24 cellular contexts compared by ENCODE assay signal in genomic region chr2:73886357-73886756, GRCh38. TPM values are rescaled to one million over a fixed set of nuclear protein-coding genes. Genes with fewer than 3 reads are reported as not detected.
A peak's percentile ranks its signal among the peaks of the same experiment; 100 is the strongest.
DNase-seq lines count a peak whose midpoint lies in the region; ATAC-seq and TF ChIP-seq lines count a peak whose summit lies in the region.
"Had no signal": no experiment of that assay in that cellular context is flagged by ENCODE, and none has a peak within 500 bp of the region (broad histone marks: within the 10 kb centered on the region; RNA-seq: fewer than 3 reads in every experiment).

No MANE protein-coding gene starts in this region.

- no peak overlapping the region for H3K4me3 ChIP-seq in stomach
- H3K4me3 ChIP-seq: A549; BLaER1 treated with 17β-estradiol and CSF1 and Interleukin-3, amounts not matched to agents 10 nM and 100 nM; hepatocyte had no signal

- H3K9me3 ChIP-seq in stomach: no peaks in the 10 kb centered on the region
- H3K9me3 ChIP-seq: A549; BLaER1 treated with 17β-estradiol and CSF1 and Interleukin-3, amounts not matched to agents 10 nM and 100 nM had no signal

- peak; percentile 17 to 23 for DNase-seq in activated CD4-positive, alpha-beta T cell treated with anti-CD3 and anti-CD28 coated beads for 4 hours
- no peak for DNase-seq in activated CD4-positive, alpha-beta T cell treated with anti-CD3 and anti-CD28 coated beads, Interleukin-2, amount 50 U/mL, for 4 hours
- DNase-seq in activated T-cell treated with anti-CD3 and anti-CD28 coated beads, Interleukin-2, amount 50 U/mL, for 48 hours: peak; percentile 44 to 55
- DNase-seq in stimulated activated CD4-positive, alpha-beta T cell treated with anti-CD3 and anti-CD28 coated beads, Interleukin-12 subunit alpha, Interleukin-12 subunit beta, amount 100 ng/mL, for 4 hours: peak; percentile 12
- DNase-seq in stimulated activated CD8-positive, alpha-beta memory T cell treated with anti-CD3 and anti-CD28 coated beads, Interleukin-4, amount 100 ng/mL, for 48 hours: peak; percentile 71
- DNase-seq in UCSD-AML1 (lab: John Stamatoyannopoulos, UW; ENCODE audit: unreplicated experiment): no peak
- DNase-seq in stomach: no peak
- DNase-seq: activated effector memory CD4-positive, alpha-beta T cell treated with anti-CD3 and anti-CD28 coated beads, Interleukin-2, amount 50 U/mL, for 16 hours; brain microvascular endothelial cell; cortex of kidney; IMR-90; kidney; mesendoderm; MM.1S; NCI-H1694 treated with DMSO at 0.1 percent for 48 hours; nephron progenitor cell; SW 1271 had no signal

- H3K4me1 ChIP-seq in stomach: peaks cover 0 to 14% (median 7%) of the 10 kb centered on the region in 4 donors
- H3K4me1 ChIP-seq: BLaER1 treated with 17β-estradiol and CSF1 and Interleukin-3, amounts not matched to agents 10 nM and 100 nM had no signal

- WGBS in stomach, 5 donors: 76 to 87% (median 81%) methylated on average over 4 of the region's 4 CpGs

- intact Hi-C loops in stomach (cut with DNase I; ENCODE audit: low total_unique reads): no loop called here

- TF ChIP-seq POLR2A in stomach (IDR thresholded peaks at IDR 0.05): no peak

- TF ChIP-seq EP300 in stomach (IDR thresholded peaks at IDR 0.05): no peak

- H3K36me3 ChIP-seq in stomach: no peaks in the 10 kb centered on the region
- H3K36me3 ChIP-seq: BLaER1 treated with 17β-estradiol and CSF1 and Interleukin-3, amounts not matched to agents 10 nM and 100 nM; brain microvascular endothelial cell had no signal

- H3K27ac ChIP-seq in stomach: no peak overlapping the region
- H3K27ac ChIP-seq: A549; BLaER1 treated with 17β-estradiol and CSF1 and Interleukin-3, amounts not matched to agents 10 nM and 100 nM; brain microvascular endothelial cell; hepatocyte; VCaP had no signal

- TF ChIP-seq CTCF in stomach (IDR thresholded peaks at IDR 0.05): no peak

- H3K27me3 ChIP-seq in stomach: no peaks in the 10 kb centered on the region
- H3K27me3 ChIP-seq: BLaER1 treated with 17β-estradiol and CSF1 and Interleukin-3, amounts not matched to agents 10 nM and 100 nM; brain microvascular endothelial cell; hepatocyte had no signal

- no peak for ATAC-seq in GM18511 (IDR thresholded peaks at IDR 0.05; ENCODE audit: unreplicated experiment)
- ATAC-seq: A549 had no signal

RNA-seq across cellular contexts. Expression of gene ACTG2, which starts 6.5 kb away (rescaled TPM):
- 1,000 to 10,000 TPM in 2 of 5 donors, 100 to 1,000 TPM in 3; 444 to 2,977 (median 978) TPM for total RNA-seq in stomach
- 1,000 to 10,000 TPM in 1 of 3 donors, 100 to 1,000 TPM in 2; 143 to 1,485 (median 206) TPM for polyA plus RNA-seq in stomach
- total RNA-seq: G401, NCI-H460 had no signal

RNA-seq across cellular contexts. Expression of gene DGUOK, which starts 40.3 kb away (rescaled TPM):
- total RNA-seq in stomach: 10 to 100 TPM in 2 of 5 donors, 1 to 10 TPM in 2, not detected in 1; 1.7 to 33.8 (median 14.1) TPM
- polyA plus RNA-seq in stomach: 10 to 100 TPM; 68.7 to 91.3 (median 84.9) TPM

RNA-seq across cellular contexts. Expression of gene STAMBP, which starts 57.6 kb away (rescaled TPM):
- 10 to 100 TPM; 22.6 to 84.9 (median 50.4) TPM for total RNA-seq in stomach
- 10 to 100 TPM; 28.0 to 34.1 (median 32.2) TPM for polyA plus RNA-seq in stomach

Comparison
In these comparisons a context has a peak if more than half of its experiments do, and no peak if none do; other contexts are left out.
1. DNase-seq: peak in activated CD4-positive, alpha-beta T cell treated with anti-CD3 and anti-CD28 coated beads for 4 hours (2 of 2), activated T-cell treated with anti-CD3 and anti-CD28 coated beads, Interleukin-2, amount 50 U/mL, for 48 hours (2 of 2), stimulated activated CD4-positive, alpha-beta T cell treated with anti-CD3 and anti-CD28 coated beads, Interleukin-12 subunit alpha, Interleukin-12 subunit beta, amount 100 ng/mL, for 4 hours (single experiment) and stimulated activated CD8-positive, alpha-beta memory T cell treated with anti-CD3 and anti-CD28 coated beads, Interleukin-4, amount 100 ng/mL, for 48 hours (single experiment); none in activated CD4-positive, alpha-beta T cell treated with anti-CD3 and anti-CD28 coated beads, Interleukin-2, amount 50 U/mL, for 4 hours (0 of 2), UCSD-AML1 (single experiment) and stomach (single experiment).